ENCODE assay signal across 26 cellular contexts in the genomic region with DNA sequence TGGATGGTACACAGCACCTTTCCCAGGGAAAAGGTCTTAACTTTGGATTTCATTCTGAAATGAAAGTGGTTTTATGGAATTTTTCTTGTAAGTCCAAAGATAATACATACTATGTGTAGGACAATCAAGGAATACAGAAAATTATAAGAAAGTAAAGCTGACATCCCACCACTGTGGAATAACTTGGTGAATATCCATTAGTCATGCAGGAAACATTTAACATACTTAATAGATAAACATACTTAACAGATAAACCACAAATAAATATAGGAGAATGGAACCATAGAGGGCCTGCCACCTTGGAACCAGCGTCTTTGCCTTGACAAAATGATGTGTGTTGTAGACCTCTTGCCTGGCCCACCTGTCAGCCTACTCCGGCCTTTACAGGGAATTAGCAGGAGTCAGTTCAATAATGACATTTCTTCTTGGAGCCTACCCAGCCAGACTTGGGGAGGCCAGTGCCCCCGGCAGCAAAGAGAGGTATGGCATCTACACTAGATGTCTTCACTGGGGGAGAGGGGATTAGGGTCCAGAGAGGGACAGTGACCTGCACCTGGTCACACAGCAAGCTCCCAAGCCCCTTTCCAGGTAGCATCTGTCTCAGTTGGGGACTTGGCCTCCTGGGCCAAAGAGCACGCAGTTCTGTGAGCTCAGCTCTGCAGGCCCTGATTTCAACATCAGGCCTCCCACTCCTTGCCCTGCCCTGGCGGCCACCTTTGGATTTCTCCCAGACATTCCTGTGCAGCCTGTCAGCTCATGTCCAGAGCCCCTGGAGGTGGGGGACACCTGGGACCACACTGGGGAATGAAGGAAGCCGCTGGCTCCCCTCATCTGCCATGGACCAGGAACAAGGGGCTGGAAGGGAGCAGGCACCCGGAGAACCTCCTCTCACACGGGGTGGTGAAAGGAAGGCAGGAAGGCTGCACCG.
DNase-seq lines count a peak whose midpoint lies in the region; ATAC-seq and TF ChIP-seq lines count a peak whose summit lies in the region.
"Had no signal": no experiment of that assay in that cellular context is flagged by ENCODE, and none has a peak within 500 bp of the region (broad histone marks: within the 10 kb centered on the region; RNA-seq: fewer than 3 reads in every experiment).

No MANE protein-coding gene starts in this region.

- H3K27ac ChIP-seq in SK-N-SH (ENCODE audit: low read depth in 2 of 2, low read length in 1 of 2) (peak overlapping the region; percentile 20 to 99; a peak in 1 of 4 replicates), substantia nigra (ENCODE audit: low read depth, low read length, poor library complexity, severe bottlenecking) (peak overlapping the region; percentile 58), prostate gland (no peak overlapping the region)
- H3K27ac ChIP-seq: 22Rv1, BLaER1, esophagus squamous epithelium, psoas muscle had no signal

- H2AFZ ChIP-seq in SK-N-SH (ENCODE audit: low read depth): no peak overlapping the region

- H3K27me3 ChIP-seq in SK-N-SH (ENCODE audit: insufficient read depth) (no peaks in the 10 kb centered on the region), prostate gland (replicated peaks; ENCODE audit: insufficient read depth) (no peaks in the 10 kb centered on the region)
- H3K27me3 ChIP-seq: BLaER1, esophagus squamous epithelium, uterus had no signal

- H3K9ac ChIP-seq in SK-N-SH: no peak overlapping the region
- H3K9ac ChIP-seq: BLaER1 had no signal

- H3K4me3 ChIP-seq in SK-N-SH (ENCODE audit: low read depth in 2 of 2, low read length in 1 of 2) (no peak overlapping the region), prostate gland (no peak overlapping the region)
- H3K4me3 ChIP-seq: BLaER1, esophagus squamous epithelium, psoas muscle, uterus had no signal

- H3F3A ChIP-seq in SK-N-SH (replicated peaks; ENCODE audit: insufficient read depth): peaks cover 14% of the 10 kb centered on the region

- DNase-seq in SK-N-SH: no peak
- no peak for DNase-seq in left lobe of liver (ENCODE audit: low spot score)
- DNase-seq in substantia nigra (lab: John Stamatoyannopoulos, UW): no peak
- no peak for DNase-seq in activated effector memory CD4-positive, alpha-beta T cell treated with anti-CD3 and anti-CD28 coated beads, Interleukin-2, amount 50 U/mL, for 16 hours
- DNase-seq in prostate gland (ENCODE audit: low spot score): no peak
- DNase-seq in left colon: no peak
- DNase-seq: activated CD4-positive, alpha-beta T cell treated with anti-CD3 and anti-CD28 coated beads, Interleukin-2, amount 50 U/mL, for 48 hours; activated naive CD4-positive, alpha-beta T cell treated with Interleukin-2 at 50 U/mL for 16 hours; anterior cingulate cortex; Calu3; effector CD8-positive, alpha-beta T cell; esophagus squamous epithelium; left cardiac atrium; NCI-H1417 treated with DMSO at 0.1 percent for 48 hours; NCI-H2171; NCI-H748 treated with DMSO at 0.1 percent for 48 hours; nephron progenitor cell; psoas muscle; SIG-M5; stimulated activated CD4-positive, alpha-beta T cell treated with anti-CD3 and anti-CD28 coated beads, Interleukin-4, amount 100 ng/mL, for 24 hours; T-helper 1 cell; uterus had no signal

- peak overlapping the region in 3 of 5 experiments; percentile 19 to 80 (median 73) for H3K27ac Mint-ChIP-seq in brain
- H3K27ac Mint-ChIP-seq: nephron progenitor cell had no signal

- peaks cover 34% of the 10 kb centered on the region; the same call in 1 of the 2 replicates for H3K79me2 ChIP-seq in SK-N-SH (ENCODE audit: insufficient read depth)

- H3K4me1 ChIP-seq in SK-N-SH (ENCODE audit: control insufficient read depth in 1 of 2, insufficient read depth in 2 of 2, low read depth in 1 of 2, low read length in 1 of 2) (peaks cover 33 to 88% of the 10 kb centered on the region in 2 experiments), prostate gland (replicated peaks) (peaks cover 2% of the 10 kb centered on the region)

- TF ChIP-seq POLR2A in prostate gland (IDR thresholded peaks at IDR 0.05): no peak

- TF ChIP-seq EP300 in SK-N-SH (IDR thresholded peaks at IDR 0.05; ENCODE audit: borderline replicate concordance in 1 of 2, low read depth in 1 of 2, low read length in 1 of 2): no peak

- H3K4me2 ChIP-seq in SK-N-SH: peak overlapping the region; percentile 37; the same call in 1 of the 2 replicates

- H3K4me3 Mint-ChIP-seq in brain: no peak overlapping the region
- H3K4me3 Mint-ChIP-seq: nephron progenitor cell had no signal

- intact Hi-C loops in prostate gland (cut with DNase I) (no loop called here), left colon (cut with DNase I, micrococcal nuclease) (no loop called here)

- peaks cover 86% of the 10 kb centered on the region for H3K4me1 Mint-ChIP-seq in brain

- H4K20me1 ChIP-seq in SK-N-SH (ENCODE audit: insufficient read depth): peaks cover 38% of the 10 kb centered on the region

- H3K36me3 ChIP-seq in SK-N-SH (replicated peaks in 1 of 2; ENCODE audit: control insufficient read depth in 1 of 2, insufficient read depth in 2 of 2, low read length in 1 of 2): peaks cover 13 to 16% of the 10 kb centered on the region in 2 experiments
- no peaks in the 10 kb centered on the region for H3K36me3 ChIP-seq in prostate gland
- H3K36me3 ChIP-seq: uterus had no signal

- no peak for ATAC-seq in SK-N-SH treated with all-trans-retinoic acid at 6 μM for 48 hours
- ATAC-seq in left lobe of liver: peak; percentile 18
- ATAC-seq in left colon: no peak
- ATAC-seq: psoas muscle had no signal

- TF ChIP-seq CTCF in SK-N-SH (IDR thresholded peaks at IDR 0.05) (no peak), brain (conservative IDR thresholded peaks at IDR 0.05) (no peak), prostate gland (IDR thresholded peaks at IDR 0.05) (no peak)

- H3K9me3 Mint-ChIP-seq in brain: no peaks in the 10 kb centered on the region
- H3K9me3 Mint-ChIP-seq: nephron progenitor cell had no signal

- 87% methylated on average over 8 of the region's 9 CpGs for WGBS in SK-N-SH (ENCODE audit: low lambda C conversion rate)
- 61% methylated on average over 9 of the region's 9 CpGs for WGBS in prostate gland

- no peak for TF ChIP-seq RAD21 in SK-N-SH (IDR thresholded peaks at IDR 0.05; ENCODE audit: low read length)

- peaks cover 3% of the 10 kb centered on the region for H3K27me3 Mint-ChIP-seq in brain

- CTCF ChIA-PET in SK-N-SH (lab: Yijun Ruan, JAX): interaction anchor here (0.6 to 0.7 kb wide), 2 partner anchors 15 to 35 kb away, joined by 3 to 4 read pairs; no protein-coding TSS in a partner anchor

- H3K9me2 ChIP-seq in SK-N-SH: no peaks in the 10 kb centered on the region

- POLR2A ChIA-PET in SK-N-SH (lab: Yijun Ruan, JAX): interaction anchor here (0.6 kb wide), 1 partner anchor 231 kb away, joined by 3 read pairs; no protein-coding TSS in a partner anchor

- H3K9me3 ChIP-seq in SK-N-SH (no peaks in the 10 kb centered on the region), prostate gland (no peaks in the 10 kb centered on the region)
- H3K9me3 ChIP-seq: BLaER1, esophagus squamous epithelium, psoas muscle, uterus had no signal

- peaks cover 9% of the 10 kb centered on the region for H3K36me3 Mint-ChIP-seq in brain

TF ChIP-seq in SK-N-SH, 30 proteins besides CTCF, POLR2A, EP300 and RAD21 (continues in another document):
- TF ChIP-seq RCOR1 (IDR thresholded peaks at IDR 0.05; ENCODE audit: low read length) (no peak), POLR2AphosphoS5 (IDR thresholded peaks at IDR 0.05; ENCODE audit: low read depth, low read length) (no peak), RXRA (IDR thresholded peaks at IDR 0.05; ENCODE audit: borderline replicate concordance, low read depth) (no peak), FOXM1 (IDR thresholded peaks at IDR 0.05; ENCODE audit: low read depth) (no peak), NFIC (IDR thresholded peaks at IDR 0.05; ENCODE audit: borderline replicate concordance) (no peak), NRF1 (IDR thresholded peaks at IDR 0.05; ENCODE audit: low read depth, low read length) (no peak)
- TF ChIP-seq, protein P1, sequence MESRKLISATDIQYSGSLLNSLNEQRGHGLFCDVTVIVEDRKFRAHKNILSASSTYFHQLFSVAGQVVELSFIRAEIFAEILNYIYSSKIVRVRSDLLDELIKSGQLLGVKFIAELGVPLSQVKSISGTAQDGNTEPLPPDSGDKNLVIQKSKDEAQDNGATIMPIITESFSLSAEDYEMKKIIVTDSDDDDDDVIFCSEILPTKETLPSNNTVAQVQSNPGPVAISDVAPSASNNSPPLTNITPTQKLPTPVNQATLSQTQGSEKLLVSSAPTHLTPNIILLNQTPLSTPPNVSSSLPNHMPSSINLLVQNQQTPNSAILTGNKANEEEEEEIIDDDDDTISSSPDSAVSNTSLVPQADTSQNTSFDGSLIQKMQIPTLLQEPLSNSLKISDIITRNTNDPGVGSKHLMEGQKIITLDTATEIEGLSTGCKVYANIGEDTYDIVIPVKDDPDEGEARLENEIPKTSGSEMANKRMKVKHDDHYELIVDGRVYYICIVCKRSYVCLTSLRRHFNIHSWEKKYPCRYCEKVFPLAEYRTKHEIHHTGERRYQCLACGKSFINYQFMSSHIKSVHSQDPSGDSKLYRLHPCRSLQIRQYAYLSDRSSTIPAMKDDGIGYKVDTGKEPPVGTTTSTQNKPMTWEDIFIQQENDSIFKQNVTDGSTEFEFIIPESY (IDR thresholded peaks at IDR 0.05; ENCODE audit: borderline replicate concordance, low read depth): no peak

TF ChIP-seq in SK-N-SH treated with all-trans-retinoic acid at 6 μM for 48 hours, 23 proteins besides CTCF, POLR2A, EP300 and RAD21 (continues in another document):
- TF ChIP-seq, protein P2, sequence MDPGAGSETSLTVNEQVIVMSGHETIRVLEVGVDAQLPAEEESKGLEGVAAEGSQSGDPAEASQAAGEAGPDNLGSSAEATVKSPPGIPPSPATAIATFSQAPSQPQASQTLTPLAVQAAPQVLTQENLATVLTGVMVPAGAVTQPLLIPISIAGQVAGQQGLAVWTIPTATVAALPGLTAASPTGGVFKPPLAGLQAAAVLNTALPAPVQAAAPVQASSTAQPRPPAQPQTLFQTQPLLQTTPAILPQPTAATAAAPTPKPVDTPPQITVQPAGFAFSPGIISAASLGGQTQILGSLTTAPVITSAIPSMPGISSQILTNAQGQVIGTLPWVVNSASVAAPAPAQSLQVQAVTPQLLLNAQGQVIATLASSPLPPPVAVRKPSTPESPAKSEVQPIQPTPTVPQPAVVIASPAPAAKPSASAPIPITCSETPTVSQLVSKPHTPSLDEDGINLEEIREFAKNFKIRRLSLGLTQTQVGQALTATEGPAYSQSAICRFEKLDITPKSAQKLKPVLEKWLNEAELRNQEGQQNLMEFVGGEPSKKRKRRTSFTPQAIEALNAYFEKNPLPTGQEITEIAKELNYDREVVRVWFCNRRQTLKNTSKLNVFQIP (CRISPR knock-in tag; IDR thresholded peaks at IDR 0.05; ENCODE audit: borderline replicate concordance, low read depth): no peak
- TF ChIP-seq OSR1 (CRISPR knock-in tag; IDR thresholded peaks at IDR 0.05): no peak
- TF ChIP-seq PPARA (CRISPR knock-in tag; IDR thresholded peaks at IDR 0.05; ENCODE audit: borderline replicate concordance): no peak
- TF ChIP-seq TOX (CRISPR knock-in tag; IDR thresholded peaks at IDR 0.05; ENCODE audit: borderline replicate concordance): no peak
- no peak for TF ChIP-seq RARB (CRISPR knock-in tag; IDR thresholded peaks at IDR 0.05)
- no peak for TF ChIP-seq ZNF565 (CRISPR knock-in tag; conservative IDR thresholded peaks at IDR 0.05; ENCODE audit: low read depth)
- TF ChIP-seq ESRRG (CRISPR knock-in tag; IDR thresholded peaks at IDR 0.05): no peak
- no peak for TF ChIP-seq TCF4 (CRISPR knock-in tag; IDR thresholded peaks at IDR 0.05; ENCODE audit: borderline replicate concordance)
- TF ChIP-seq ZFP30 (CRISPR knock-in tag; IDR thresholded peaks at IDR 0.05): no peak

Comparison
In these comparisons a context has a peak if more than half of its experiments do, and no peak if none do; other contexts are left out.
1. H3K27ac ChIP-seq: peak in SK-N-SH (2 of 2) and substantia nigra (single experiment); none in prostate gland (0 of 2).